Comparison of ENCODE assay signal across 8 cellular contexts in genomic region chr22:26479792-26480610, GRCh38. TPM values are rescaled to one million over a fixed set of nuclear protein-coding genes. Genes with fewer than 3 reads are reported as not detected.
A peak's percentile ranks its signal among the peaks of the same experiment; 100 is the strongest.
DNase-seq lines count a peak whose midpoint lies in the region; ATAC-seq and TF ChIP-seq lines count a peak whose summit lies in the region.

No MANE protein-coding gene starts in this region.

- ATAC-seq in CD8-positive, alpha-beta T cell: no peak
- ATAC-seq in activated naive CD4-positive, alpha-beta T cell treated with anti-CD3 and anti-CD28 coated beads, Interleukin-2, amount 50 U/mL, for 72 hours: no peak
- ATAC-seq in HG02973 (IDR thresholded peaks at IDR 0.05; ENCODE audit: unreplicated experiment): no peak
- no peak for ATAC-seq in heart left ventricle

- no peak overlapping the region for H2BK15ac ChIP-seq in mesendoderm (replicated peaks; ENCODE audit: low read depth)

- H3K9me3 ChIP-seq in CD8-positive, alpha-beta T cell (ENCODE audit: low read length): no peaks in the 10 kb centered on the region
- H3K9me3 ChIP-seq in ovary (no peaks in the 10 kb centered on the region), heart left ventricle (no peaks in the 10 kb centered on the region)

- DNase-seq in CD8-positive, alpha-beta T cell: no peak
- peak; percentile 50 for DNase-seq in KG1 (lab: John Stamatoyannopoulos, UW)
- no peak for DNase-seq in activated naive CD4-positive, alpha-beta T cell treated with anti-CD3 and anti-CD28 coated beads, Interleukin-2, amount 50 U/mL, for 72 hours (ENCODE audit: low spot score in 2 of 2)
- DNase-seq in mesendoderm: no peak
- no peak for DNase-seq in ovary
- no peak for DNase-seq in iPS-NIHi7 (ENCODE audit: extremely low spot score)
- DNase-seq in heart left ventricle: no peak

- H3K23ac ChIP-seq in mesendoderm (ENCODE audit: low read length): no peak overlapping the region

- H3K27me3 ChIP-seq in CD8-positive, alpha-beta T cell (ENCODE audit: insufficient read depth, low read length): no peaks in the 10 kb centered on the region
- H3K27me3 ChIP-seq in mesendoderm (ENCODE audit: insufficient read depth, low read length, poor library complexity) (no peaks in the 10 kb centered on the region), ovary (no peaks in the 10 kb centered on the region), heart left ventricle (no peaks in the 10 kb centered on the region)

- no peak overlapping the region for H3K56ac ChIP-seq in mesendoderm (ENCODE audit: low read length)

- H2BK5ac ChIP-seq in mesendoderm (ENCODE audit: low read length): no peak overlapping the region

- no peak overlapping the region for H3K18ac ChIP-seq in mesendoderm (ENCODE audit: low read length)

- intact Hi-C loops in CD8-positive, alpha-beta T cell (cut with DNase I, micrococcal nuclease): loop anchor here (5.0 to 10.0 kb wide), 2 partner anchors 107 to 1435 kb away; partner anchors contain the start of gene PITPNB (in 1 of the 2)
- intact Hi-C loops in ovary (cut with DNase I) (loop anchor here in 1 of 4 donors (10.0 kb wide), 1 partner anchor 105 kb away; no protein-coding TSS in a partner anchor), heart left ventricle (cut with DNase I) (no loop called here)

- H3K4me3 ChIP-seq in CD8-positive, alpha-beta T cell (ENCODE audit: low read depth, low read length): peak overlapping the region; percentile 31
- H3K4me3 ChIP-seq in mesendoderm (ENCODE audit: low read length) (no peak overlapping the region), ovary (no peak overlapping the region), heart left ventricle (peak overlapping the region in 4 of 12 donors; percentile 5 to 39 (median 24))

- peak overlapping the region; percentile 58 for H3K27ac Mint-ChIP-seq in CD8-positive, alpha-beta T cell
- H3K27ac Mint-ChIP-seq in activated naive CD4-positive, alpha-beta T cell treated with anti-CD3 and anti-CD28 coated beads, Interleukin-2, amount 50 U/mL, for 72 hours: peak overlapping the region; percentile 83 to 93

- CTCF ChIA-PET in CD8-positive, alpha-beta T cell (lab: Charles Lee): no interaction called here

- H3K4me2 ChIP-seq in mesendoderm (ENCODE audit: low read length): no peak overlapping the region

- no peak for TF ChIP-seq EP300 in ovary (IDR thresholded peaks at IDR 0.05)

- no peaks in the 10 kb centered on the region for H3K9me3 Mint-ChIP-seq in CD8-positive, alpha-beta T cell
- H3K9me3 Mint-ChIP-seq in activated naive CD4-positive, alpha-beta T cell treated with anti-CD3 and anti-CD28 coated beads, Interleukin-2, amount 50 U/mL, for 72 hours: no peaks in the 10 kb centered on the region

- no peaks in the 10 kb centered on the region for H3K27me3 Mint-ChIP-seq in CD8-positive, alpha-beta T cell (ENCODE audit: low read depth)

- no peak overlapping the region for H2BK120ac ChIP-seq in mesendoderm (ENCODE audit: low read depth, low read length)

- no peak for TF ChIP-seq CTCF in CD8-positive, alpha-beta T cell (IDR thresholded peaks at IDR 0.05)
- no peak for TF ChIP-seq CTCF in ovary (IDR thresholded peaks at IDR 0.05)
- TF ChIP-seq CTCF in heart left ventricle (IDR thresholded peaks at IDR 0.05): no peak

- WGBS in mesendoderm (ENCODE audit: extremely low coverage, insufficient coverage, low lambda C conversion rate): no CpG with 5 or more reads among the region's 12 CpGs
- WGBS in ovary, 3 donors: 41 to 59% (median 44%) methylated on average over 12 of the region's 12 CpGs
- WGBS in heart left ventricle, 4 donors: 69 to 71% (median 70%) methylated on average over 12 of the region's 12 CpGs

- H4K8ac ChIP-seq in mesendoderm (ENCODE audit: low read depth, low read length): no peak overlapping the region

- POLR2A ChIA-PET in CD8-positive, alpha-beta T cell (lab: Charles Lee): no interaction called here

- no peak overlapping the region for H2AK5ac ChIP-seq in mesendoderm (ENCODE audit: low read length)

- no peak overlapping the region for H3K4ac ChIP-seq in mesendoderm (ENCODE audit: low read depth, low read length)

- TF ChIP-seq POLR2A in ovary (IDR thresholded peaks at IDR 0.05) (no peak), heart left ventricle (IDR thresholded peaks at IDR 0.05) (no peak)

- H4K5ac ChIP-seq in mesendoderm (ENCODE audit: low read length): no peak overlapping the region

- H3K36me3 ChIP-seq in CD8-positive, alpha-beta T cell (ENCODE audit: insufficient read depth, low read length): peaks cover 12% of the 10 kb centered on the region
- H3K36me3 ChIP-seq in mesendoderm (ENCODE audit: control insufficient read depth, insufficient read depth, low read length): no peaks in the 10 kb centered on the region
- no peaks in the 10 kb centered on the region for H3K36me3 ChIP-seq in ovary
- H3K36me3 ChIP-seq in heart left ventricle: peaks cover 0 to 49% (median 34%) of the 10 kb centered on the region in 9 donors

- H3K79me1 ChIP-seq in mesendoderm (ENCODE audit: low read length): peaks cover 15% of the 10 kb centered on the region

- H3K27ac ChIP-seq in CD8-positive, alpha-beta T cell (ENCODE audit: low read depth, low read length): no peak overlapping the region
- H3K27ac ChIP-seq in mesendoderm (ENCODE audit: low read depth, low read length) (no peak overlapping the region), ovary (peak overlapping the region in 1 of 2 donors; percentile 0), heart left ventricle (peak overlapping the region in 3 of 12 donors; percentile 11 to 63 (median 12))

- H3K4me3 Mint-ChIP-seq in CD8-positive, alpha-beta T cell: peak overlapping the region; percentile 64

- H3K4me1 ChIP-seq in CD8-positive, alpha-beta T cell (ENCODE audit: insufficient read depth, low read length): peaks cover 50% of the 10 kb centered on the region
- peaks cover 4% of the 10 kb centered on the region for H3K4me1 ChIP-seq in mesendoderm (ENCODE audit: control insufficient read depth, low read depth, low read length)
- peaks cover 14% of the 10 kb centered on the region for H3K4me1 ChIP-seq in ovary (ENCODE audit: insufficient read depth)
- H3K4me1 ChIP-seq in heart left ventricle: peaks cover 8 to 56% (median 45%) of the 10 kb centered on the region in 12 donors

- H3K36me3 Mint-ChIP-seq in CD8-positive, alpha-beta T cell: peaks cover 52% of the 10 kb centered on the region
- peaks cover 37 to 58% of the 10 kb centered on the region in 2 donors for H3K36me3 Mint-ChIP-seq in activated naive CD4-positive, alpha-beta T cell treated with anti-CD3 and anti-CD28 coated beads, Interleukin-2, amount 50 U/mL, for 72 hours

- peaks cover 10% of the 10 kb centered on the region for H3K79me2 ChIP-seq in mesendoderm (ENCODE audit: control insufficient read depth, insufficient read depth, low read length)

- peaks cover 72% of the 10 kb centered on the region for H3K4me1 Mint-ChIP-seq in CD8-positive, alpha-beta T cell (ENCODE audit: low read depth)

- H3K9ac ChIP-seq in mesendoderm (ENCODE audit: low read length): peak overlapping the region; percentile 6

RNA-seq across cellular contexts. Expression of gene HPS4, which starts 3.6 kb away (rescaled TPM):
- 10 to 100 TPM; 67.0 to 71.0 TPM for total RNA-seq in CD8-positive, alpha-beta T cell
- 10 to 100 TPM; 51.3 to 62.6 TPM for total RNA-seq in activated naive CD4-positive, alpha-beta T cell treated with anti-CD3 and anti-CD28 coated beads, Interleukin-2, amount 50 U/mL, for 72 hours
- 20.0 TPM for polyA plus RNA-seq in mesendoderm (2013, experiment 1 of 2)
- polyA plus RNA-seq in mesendoderm (2013, experiment 2 of 2): 19.1 TPM
- total RNA-seq in ovary (10 to 100 TPM; 24.1 to 37.8 (median 34.0) TPM), heart left ventricle (10 to 100 TPM in 5 of 9 donors, 1 to 10 TPM in 4; 6.9 to 15.0 (median 10.3) TPM)
- polyA plus RNA-seq in ovary (10 to 100 TPM; 18.9 to 27.5 TPM), heart left ventricle (1 to 10 TPM; 6.2 to 7.2 TPM)

RNA-seq across cellular contexts. Expression of gene SRRD, which starts 3.7 kb away (rescaled TPM):
- total RNA-seq in CD8-positive, alpha-beta T cell: 10 to 100 TPM; 22.1 to 24.1 TPM
- total RNA-seq in activated naive CD4-positive, alpha-beta T cell treated with anti-CD3 and anti-CD28 coated beads, Interleukin-2, amount 50 U/mL, for 72 hours: 10 to 100 TPM; 18.6 to 27.4 TPM
- polyA plus RNA-seq in mesendoderm (2013, experiment 1 of 2): 17.7 TPM
- 18.1 TPM for polyA plus RNA-seq in mesendoderm (2013, experiment 2 of 2)
- total RNA-seq in ovary (10 to 100 TPM in 5 of 7 donors, 1 to 10 TPM in 2; 7.3 to 25.2 (median 18.4) TPM), heart left ventricle (10 to 100 TPM; 18.2 to 28.9 (median 23.4) TPM)
- polyA plus RNA-seq in ovary (10 to 100 TPM in 1 of 2 donors, 1 to 10 TPM in 1; 8.2 to 23.4 TPM), heart left ventricle (10 to 100 TPM; 11.3 to 24.6 TPM)

RNA-seq across cellular contexts. Expression of gene TFIP11, which starts 32.3 kb away (rescaled TPM):
- 100 to 1,000 TPM; 138 to 142 TPM for total RNA-seq in CD8-positive, alpha-beta T cell
- 10 to 100 TPM; 45.5 to 49.3 TPM for total RNA-seq in activated naive CD4-positive, alpha-beta T cell treated with anti-CD3 and anti-CD28 coated beads, Interleukin-2, amount 50 U/mL, for 72 hours
- polyA plus RNA-seq in mesendoderm (2013, experiment 1 of 2): 17.8 TPM
- polyA plus RNA-seq in mesendoderm (2013, experiment 2 of 2): 17.8 TPM
- 10 to 100 TPM; 10.8 to 31.0 (median 26.3) TPM for total RNA-seq in ovary
- polyA plus RNA-seq in ovary: 10 to 100 TPM; 14.0 to 28.9 TPM
- total RNA-seq in heart left ventricle: 10 to 100 TPM; 15.1 to 28.0 (median 23.1) TPM
- polyA plus RNA-seq in heart left ventricle: 10 to 100 TPM; 17.3 to 23.8 TPM

RNA-seq across cellular contexts. Expression of gene ASPHD2, which starts 50.9 kb away (rescaled TPM):
- under 1 TPM; 0.90 to 1.00 TPM for total RNA-seq in CD8-positive, alpha-beta T cell
- 10 to 100 TPM in 1 of 2 donors, 1 to 10 TPM in 1; 3.5 to 15.1 TPM for total RNA-seq in activated naive CD4-positive, alpha-beta T cell treated with anti-CD3 and anti-CD28 coated beads, Interleukin-2, amount 50 U/mL, for 72 hours
- polyA plus RNA-seq in mesendoderm (2013, experiment 1 of 2): 6.7 TPM
- 6.5 TPM for polyA plus RNA-seq in mesendoderm (2013, experiment 2 of 2)
- total RNA-seq in ovary (1 to 10 TPM in 1 of 7 donors, under 1 TPM in 6; 0.34 to 1.4 (median 0.55) TPM), heart left ventricle (1 to 10 TPM in 1 of 9 donors, under 1 TPM in 7, not detected in 1; 0.07 to 1.5 (median 0.14) TPM)
- polyA plus RNA-seq in ovary (under 1 TPM; 0.28 to 0.52 TPM), heart left ventricle (under 1 TPM in 1 of 2 donors, not detected in 1; 0.12 TPM)

Comparison
In these comparisons a context has a peak if more than half of its experiments do, and no peak if none do; other contexts are left out.
1. intact Hi-C loops: an anchor here in CD8-positive, alpha-beta T cell (5.0 to 10.0 kb wide); none called in heart left ventricle.